9 cellular contexts compared by ENCODE assay signal in genomic region chr20:20017852-20018245, GRCh38. TPM values are rescaled to one million over a fixed set of nuclear protein-coding genes. Genes with fewer than 3 reads are reported as not detected.
DNase-seq lines count a peak whose midpoint lies in the region; ATAC-seq and TF ChIP-seq lines count a peak whose summit lies in the region.
"Had no signal": no experiment of that assay in that cellular context is flagged by ENCODE, and none has a peak within 500 bp of the region (broad histone marks: within the 10 kb centered on the region; RNA-seq: fewer than 3 reads in every experiment).

No MANE protein-coding gene starts in this region.

- H3K36me3 ChIP-seq in left lung (peaks cover 0 to 5% of the 10 kb centered on the region in 2 donors), tibial nerve (peaks cover 0 to 5% (median 0%) of the 10 kb centered on the region in 3 donors)

- in situ Hi-C loops in KBM-7 (cut with MboI; ENCODE audit: low pct_unique_long_range_greater_than_20kb, low sequenced_read_pairs): no loop called here

- WGBS in tibial nerve, 2 donors: 4 to 7% methylated on average over 11 to 15 of the region's 16 CpGs

- peak overlapping the region; percentile 86 to 97 for H3K4me3 ChIP-seq in left lung
- peak overlapping the region; percentile 82 to 95 (median 94) for H3K4me3 ChIP-seq in tibial nerve

- peak overlapping the region; percentile 78 to 89 (median 81) for H3K4me3 Mint-ChIP-seq in brain

- TF ChIP-seq POLR2A in tibial nerve (IDR thresholded peaks at IDR 0.05): no peak

- TF ChIP-seq EP300 in tibial nerve (IDR thresholded peaks at IDR 0.05): no peak

- H3K4me1 Mint-ChIP-seq in brain: peaks cover 46% of the 10 kb centered on the region

- no peaks in the 10 kb centered on the region for H3K9me3 Mint-ChIP-seq in brain

- ATAC-seq in left lung: peak; percentile 4

- H3K27ac ChIP-seq in left lung: peak overlapping the region in 1 of 2 donors; percentile 84
- peak overlapping the region in 3 of 4 donors; percentile 70 to 80 (median 75) for H3K27ac ChIP-seq in tibial nerve

- peak overlapping the region in 4 of 5 experiments; percentile 52 to 76 (median 60) for H3K27ac Mint-ChIP-seq in brain

- peaks cover 8 to 54% of the 10 kb centered on the region in 2 donors for H3K4me1 ChIP-seq in left lung
- peaks cover 0 to 55% (median 20%) of the 10 kb centered on the region in 4 donors for H3K4me1 ChIP-seq in tibial nerve

- intact Hi-C loops in left lung (cut with DNase I): no loop called here

- peaks cover 3% of the 10 kb centered on the region for H3K27me3 Mint-ChIP-seq in brain

- H3K36me3 Mint-ChIP-seq in brain: peaks cover 18% of the 10 kb centered on the region

- TF ChIP-seq CTCF in brain (conservative IDR thresholded peaks at IDR 0.05): no peak
- no peak for TF ChIP-seq CTCF in left lung (IDR thresholded peaks at IDR 0.05)
- TF ChIP-seq CTCF in tibial nerve (IDR thresholded peaks at IDR 0.05): no peak

- no peaks in the 10 kb centered on the region for H3K27me3 ChIP-seq in left lung
- H3K27me3 ChIP-seq in tibial nerve: no peaks in the 10 kb centered on the region

- H3K9me3 ChIP-seq in left lung (no peaks in the 10 kb centered on the region), tibial nerve (no peaks in the 10 kb centered on the region)

- DNase-seq in stimulated activated CD4-positive, alpha-beta T cell treated with anti-CD3 and anti-CD28 coated beads, Interleukin-15, amount 100 ng/mL, for 24 hours: peak; percentile 27
- DNase-seq in stimulated activated CD4-positive, alpha-beta T cell treated with anti-CD3 and anti-CD28 coated beads, Interleukin-2, amount 100 ng/mL, for 48 hours: no peak
- DNase-seq in KBM-7: peak; percentile 20
- no peak for DNase-seq in left lung
- no peak for DNase-seq in tibial nerve (ENCODE audit: low spot score in 2 of 2)
- no peak for DNase-seq in hippocampal formation (lab: John Stamatoyannopoulos, UW)
- DNase-seq in nucleus accumbens (lab: John Stamatoyannopoulos, UW): no peak

RNA-seq across cellular contexts. Expression of gene NAA20, which starts 0.7 kb away (rescaled TPM):
- polyA plus RNA-seq in brain (ENCODE audit: insufficient read depth, low read depth, low replicate concordance): 38.0 TPM
- total RNA-seq in left lung (10 to 100 TPM; 48.7 to 60.1 TPM), tibial nerve (10 to 100 TPM; 18.1 to 27.2 (median 20.8) TPM)

RNA-seq across cellular contexts. Expression of gene CRNKL1, which starts 34.4 kb away (rescaled TPM):
- polyA plus RNA-seq in brain (ENCODE audit: insufficient read depth, low read depth, low replicate concordance): 17.7 TPM
- total RNA-seq in left lung (10 to 100 TPM; 17.9 to 20.1 TPM), tibial nerve (10 to 100 TPM; 25.5 to 37.9 (median 28.8) TPM)

RNA-seq across cellular contexts. Expression of gene CFAP61, which starts 34.5 kb away (rescaled TPM):
- 9.0 TPM for polyA plus RNA-seq in brain (ENCODE audit: insufficient read depth, low read depth, low replicate concordance)
- 1 to 10 TPM in 1 of 2 donors, not detected in 1; 4.0 TPM for total RNA-seq in left lung
- 1 to 10 TPM in 1 of 4 donors, under 1 TPM in 2, not detected in 1; 0.21 to 1.5 (median 0.60) TPM for total RNA-seq in tibial nerve
- total RNA-seq: pulmonary artery endothelial cell had no signal

Comparison
In these comparisons a context has a peak if more than half of its experiments do, and no peak if none do; other contexts are left out.
1. DNase-seq: peak in stimulated activated CD4-positive, alpha-beta T cell treated with anti-CD3 and anti-CD28 coated beads, Interleukin-15, amount 100 ng/mL, for 24 hours (single experiment) and KBM-7 (single experiment); none in stimulated activated CD4-positive, alpha-beta T cell treated with anti-CD3 and anti-CD28 coated beads, Interleukin-2, amount 100 ng/mL, for 48 hours (0 of 2), left lung (0 of 2), tibial nerve (0 of 2), hippocampal formation (0 of 2) and nucleus accumbens (0 of 56).